Comparison of ENCODE assay signal across 8 cellular contexts in the genomic region with DNA sequence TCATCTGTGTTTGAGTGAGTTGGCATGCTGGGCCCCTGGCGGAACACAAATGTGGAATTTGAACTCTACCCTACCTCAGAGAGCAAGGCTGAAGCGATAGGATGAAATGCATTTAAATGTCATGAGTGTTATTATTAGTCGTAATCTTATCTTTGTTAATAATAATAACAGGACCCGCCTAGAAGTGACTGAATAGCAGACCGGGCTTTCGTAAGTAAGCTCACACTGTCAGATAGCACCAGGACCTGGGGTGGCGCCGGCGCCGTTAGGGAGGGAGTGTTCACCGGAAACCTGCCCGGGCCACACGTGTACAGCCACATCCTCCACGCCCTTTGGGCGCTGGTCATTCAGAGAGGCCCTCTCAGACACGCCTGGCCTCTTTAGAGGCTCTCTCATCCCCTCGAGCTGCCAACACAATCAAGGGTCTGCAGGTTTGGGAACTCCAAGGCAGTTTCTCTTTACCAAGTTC.
DNase-seq lines count a peak whose midpoint lies in the region; ATAC-seq and TF ChIP-seq lines count a peak whose summit lies in the region.

No MANE protein-coding gene starts in this region.

- H3K27ac Mint-ChIP-seq in activated naive CD4-positive, alpha-beta T cell treated with anti-CD3 and anti-CD28 coated beads, Interleukin-2, amount 50 U/mL, for 72 hours: peak overlapping the region in 1 of 2 donors; percentile 9

- TF ChIP-seq CTCF in Panc1 (IDR thresholded peaks at IDR 0.05) (no peak), foreskin fibroblast (IDR thresholded peaks at IDR 0.05; ENCODE audit: low read depth, low read length) (no peak)

- DNase-seq in DMS79 treated with DMSO at 0.1 percent for 48 hours (lab: John Stamatoyannopoulos, UW) (peak; percentile 46), GM23248 (no peak), Panc1 (ENCODE audit: low read depth, low spot score) (no peak), kidney tubule cell (ENCODE audit: low spot score) (peak; percentile 40), foreskin fibroblast (no peak), HCEC 1CT (no peak)
- DNase-seq in activated naive CD4-positive, alpha-beta T cell treated with anti-CD3 and anti-CD28 coated beads, Interleukin-2, amount 50 U/mL, for 72 hours (ENCODE audit: low spot score in 2 of 2): peak in 1 of 2 donors; percentile 67
- DNase-seq in stimulated activated CD8-positive, alpha-beta memory T cell treated with anti-CD3 and anti-CD28 coated beads, Interleukin-7, amount 100 ng/mL, for 4 hours (ENCODE audit: low read depth in 2 of 2): peak; percentile 27 to 50

- in situ Hi-C loops in GM23248 (cut with MboI) (no loop called here), Panc1 (cut with HindIII; ENCODE audit: low pct_unique_long_range_greater_than_20kb, low sequenced_read_pairs) (no loop called here)

- no peak overlapping the region for H2AFZ ChIP-seq in GM23248

- H3K27ac ChIP-seq in GM23248: no peak overlapping the region
- peak overlapping the region; percentile 93 for H3K27ac ChIP-seq in Panc1 (ENCODE audit: low read length)

- no peaks in the 10 kb centered on the region for H3K9me3 ChIP-seq in GM23248 (ENCODE audit: low read depth)
- H3K9me3 ChIP-seq in Panc1 (ENCODE audit: control insufficient read depth, insufficient read depth, low read depth, low read length): no peaks in the 10 kb centered on the region

- peak; percentile 88 for ATAC-seq in Panc1
- peak; percentile 19 to 81 for ATAC-seq in activated naive CD4-positive, alpha-beta T cell treated with anti-CD3 and anti-CD28 coated beads, Interleukin-2, amount 50 U/mL, for 72 hours

- H3K4me3 ChIP-seq in GM23248 (no peak overlapping the region), Panc1 (ENCODE audit: low read depth in 2 of 2, low read length in 2 of 2) (peak overlapping the region; percentile 22 to 47), foreskin fibroblast (ENCODE audit: low read depth in 1 of 2, low read length in 2 of 2) (no peak overlapping the region)

- peaks cover 4 to 5% of the 10 kb centered on the region in 2 donors for H3K36me3 Mint-ChIP-seq in activated naive CD4-positive, alpha-beta T cell treated with anti-CD3 and anti-CD28 coated beads, Interleukin-2, amount 50 U/mL, for 72 hours

- H3K9me3 Mint-ChIP-seq in activated naive CD4-positive, alpha-beta T cell treated with anti-CD3 and anti-CD28 coated beads, Interleukin-2, amount 50 U/mL, for 72 hours: peaks cover 0 to 4% of the 10 kb centered on the region in 2 donors

- no TSS peak for BruUV-seq in Panc1 (replicated peaks; lab: Mats Ljungman, UMichigan)

- H3K4me2 ChIP-seq in GM23248 (ENCODE audit: unreplicated experiment): peak overlapping the region; percentile 19

- no peaks in the 10 kb centered on the region for H4K20me1 ChIP-seq in GM23248 (ENCODE audit: insufficient read depth)

- intact Hi-C loops in Panc1 (cut with micrococcal nuclease; ENCODE audit: unreplicated experiment): no loop called here

- peaks cover 70% of the 10 kb centered on the region for H3K79me2 ChIP-seq in GM23248 (ENCODE audit: insufficient read depth)

- POLR2A ChIA-PET in Panc1 (lab: Charles Lee): interaction anchor here (0.9 kb wide), 1 partner anchor 24 kb away, joined by 3 read pairs; no protein-coding TSS in a partner anchor

- peaks cover 11% of the 10 kb centered on the region for H3F3A ChIP-seq in GM23248 (ENCODE audit: insufficient read depth)

- H3K9me2 ChIP-seq in GM23248 (ENCODE audit: insufficient read depth): no peaks in the 10 kb centered on the region

- no peaks in the 10 kb centered on the region for H3K36me3 ChIP-seq in GM23248 (ENCODE audit: low read depth)
- H3K36me3 ChIP-seq in Panc1 (ENCODE audit: control insufficient read depth, insufficient read depth, low read length): no peaks in the 10 kb centered on the region

- no peaks in the 10 kb centered on the region for H3K27me3 ChIP-seq in GM23248 (replicated peaks; ENCODE audit: insufficient read depth)
- H3K27me3 ChIP-seq in Panc1 (ENCODE audit: control insufficient read depth, insufficient read depth, low read length): no peaks in the 10 kb centered on the region

- H3K9ac ChIP-seq in GM23248: no peak overlapping the region

- WGBS in GM23248 (ENCODE audit: low coverage in 1 of 2, low lambda C conversion rate in 2 of 2, missing lambda C conversion rate in 2 of 2), 2 experiments: 87 to 88% methylated on average over 16 to 17 of the region's 17 CpGs

- peaks cover 26% of the 10 kb centered on the region for H3K4me1 ChIP-seq in GM23248 (ENCODE audit: insufficient read depth)
- peaks cover 73% of the 10 kb centered on the region for H3K4me1 ChIP-seq in Panc1 (ENCODE audit: control insufficient read depth, insufficient read depth, low read length)

- CTCF ChIA-PET in Panc1 (lab: Charles Lee): interaction anchor here (0.7 to 2.2 kb wide), 4 partner anchors 17 to 71 kb away, joined by 3 to 10 read pairs (median 6); no protein-coding TSS in a partner anchor

Comparison
In these comparisons a context has a peak if more than half of its experiments do, and no peak if none do; other contexts are left out.
1. DNase-seq: peak in DMS79 treated with DMSO at 0.1 percent for 48 hours (single experiment), kidney tubule cell (single experiment) and stimulated activated CD8-positive, alpha-beta memory T cell treated with anti-CD3 and anti-CD28 coated beads, Interleukin-7, amount 100 ng/mL, for 4 hours (2 of 2); none in GM23248 (single experiment), Panc1 (single experiment), foreskin fibroblast (0 of 2) and HCEC 1CT (single experiment).
2. H3K4me3 ChIP-seq: peak in Panc1 (2 of 2); none in GM23248 (single experiment) and foreskin fibroblast (0 of 2).